In genomic region chrX:75546724-75547123, GRCh38 we compare ENCODE assay signal across 23 cellular contexts. TPM values are rescaled to one million over a fixed set of nuclear protein-coding genes. Genes with fewer than 3 reads are reported as not detected.
DNase-seq lines count a peak whose midpoint lies in the region; ATAC-seq and TF ChIP-seq lines count a peak whose summit lies in the region.
"Had no signal": no experiment of that assay in that cellular context is flagged by ENCODE, and none has a peak within 500 bp of the region (broad histone marks: within the 10 kb centered on the region; RNA-seq: fewer than 3 reads in every experiment).

No MANE protein-coding gene starts in this region.

- H3K27ac ChIP-seq in KOPT-K1 (ENCODE audit: low read depth, low read length, poor library complexity, severe bottlenecking) (peak overlapping the region; percentile 53), upper lobe of right lung (no peak overlapping the region)
- H3K27ac ChIP-seq: A549, HL-60, PC-9, RWPE1 had no signal

- H3K36me3 ChIP-seq in KOPT-K1 (ENCODE audit: insufficient read depth, low read length), result no peaks in the 10 kb centered on the region
- H3K36me3 ChIP-seq in upper lobe of right lung, result no peaks in the 10 kb centered on the region

- peak; percentile 55 for ATAC-seq in upper lobe of right lung
- no peak for ATAC-seq in sciatic nerve
- ATAC-seq in GM18511 (IDR thresholded peaks at IDR 0.05; ENCODE audit: unreplicated experiment), result no peak
- ATAC-seq: A549, GM12878, HepG2, K562, SK-N-SH treated with all-trans-retinoic acid at 6 μM for 48 hours had no signal

- no peak overlapping the region for H3K4me3 ChIP-seq in upper lobe of right lung
- H3K4me3 ChIP-seq: A549, GM12878, K562, PC-9 had no signal

- no peak for TF ChIP-seq CTCF in upper lobe of right lung (IDR thresholded peaks at IDR 0.05)

- no peaks in the 10 kb centered on the region for H3K4me1 ChIP-seq in upper lobe of right lung
- H3K4me1 ChIP-seq: A549 had no signal

- H3K27me3 ChIP-seq in upper lobe of right lung, result no peaks in the 10 kb centered on the region

- H3K9me3 ChIP-seq in KOPT-K1 (ENCODE audit: insufficient read depth, low read length, poor library complexity, severe bottlenecking) (no peaks in the 10 kb centered on the region), upper lobe of right lung (no peaks in the 10 kb centered on the region)
- H3K9me3 ChIP-seq: A549 had no signal

- intact Hi-C loops in upper lobe of right lung (cut with DNase I), result no loop called here
- intact Hi-C loops in sciatic nerve (cut with DNase I), result no loop called here

- peak; percentile 6 for DNase-seq in NCI-H345 (lab: John Stamatoyannopoulos, UW)
- DNase-seq in NCI-H345 treated with DMSO at 0.1 percent for 48 hours (lab: John Stamatoyannopoulos, UW; ENCODE audit: unreplicated experiment), result no peak
- peak; percentile 11 for DNase-seq in UCSD-AML1 (lab: John Stamatoyannopoulos, UW; ENCODE audit: unreplicated experiment)
- DNase-seq in upper lobe of right lung, result no peak
- no peak for DNase-seq in sciatic nerve (ENCODE audit: low spot score)
- DNase-seq: H7, NCI-H1092 treated with DMSO at 0.1 percent for 48 hours, NCI-H2029 treated with DMSO at 0.1 percent for 48 hours, NCI-H510A treated with DMSO at 0.1 percent for 48 hours, NCI-H748 treated with DMSO at 0.1 percent for 48 hours, PC-9, SIG-M5 had no signal

RNA-seq across cellular contexts. Expression of gene ZDHHC15, which starts 23.9 kb away (rescaled TPM):
- total RNA-seq in upper lobe of right lung, result 1.4 TPM
- 3.3 TPM for total RNA-seq in sciatic nerve
- total RNA-seq: B cell, HepG2, HT-29, PC-9 had no signal

Comparison
In these comparisons a context has a peak if more than half of its experiments do, and no peak if none do; other contexts are left out.
1. DNase-seq: peak in NCI-H345 (single experiment) and UCSD-AML1 (single experiment); none in NCI-H345 treated with DMSO at 0.1 percent for 48 hours (single experiment), upper lobe of right lung (single experiment) and sciatic nerve (single experiment).